ENCODE assay signal across 8 cellular contexts in the genomic region with DNA sequence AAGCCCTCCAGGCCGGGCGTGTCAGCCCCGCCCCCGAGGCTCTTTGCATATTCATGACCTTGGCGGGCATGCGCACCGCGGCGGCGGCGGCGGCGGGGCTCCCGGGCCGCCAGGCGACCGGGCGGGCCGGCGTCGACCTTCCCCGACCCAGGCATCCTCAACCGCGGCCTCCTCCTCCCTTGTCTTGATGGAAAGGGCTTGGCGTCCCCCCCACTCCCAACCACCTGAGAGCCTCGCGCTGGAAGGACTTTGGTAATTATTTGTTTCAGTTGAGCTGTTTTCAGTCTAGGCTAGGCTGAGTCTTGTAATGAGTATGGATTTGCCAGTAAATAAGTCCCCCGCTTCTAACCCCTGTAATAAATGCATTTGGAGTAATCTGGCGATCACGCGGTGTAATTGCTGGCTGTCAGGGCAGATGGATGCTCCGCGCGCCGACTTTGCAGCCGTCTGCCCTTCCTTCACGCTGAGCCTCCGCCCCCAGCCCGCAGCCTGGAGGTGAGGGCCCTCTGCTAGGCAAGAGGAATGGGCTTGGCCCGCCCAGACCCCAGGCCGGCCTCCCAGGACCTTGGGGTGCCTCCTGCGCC. TPM values are rescaled to one million over a fixed set of nuclear protein-coding genes. Genes with fewer than 3 reads are reported as not detected.
DNase-seq lines count a peak whose midpoint lies in the region; ATAC-seq, FAIRE-seq and TF ChIP-seq lines count a peak whose summit lies in the region.

No MANE protein-coding gene starts in this region.

- ATAC-seq in GM18867 (IDR thresholded peaks at IDR 0.05; ENCODE audit: unreplicated experiment), result peak; percentile 58

- H3K27ac ChIP-seq in cardiac muscle cell (no peak overlapping the region), uterus (no peak overlapping the region)

- H3K36me3 ChIP-seq in cardiac muscle cell (no peaks in the 10 kb centered on the region), uterus (no peaks in the 10 kb centered on the region)

- H3K4me1 ChIP-seq in cardiac muscle cell (ENCODE audit: low read depth) (peaks cover 6% of the 10 kb centered on the region), uterus (no peaks in the 10 kb centered on the region)

- no peak for TF ChIP-seq POLR2A in uterus (IDR thresholded peaks at IDR 0.05)

- H3K4me3 ChIP-seq in cardiac muscle cell, result peak overlapping the region; percentile 22
- H3K4me3 ChIP-seq in uterus, result peak overlapping the region; percentile 2 to 23

- intact Hi-C loops in uterus (cut with DNase I; ENCODE audit: low total_unique reads), result no loop called here

- H3K9me3 ChIP-seq in cardiac muscle cell (ENCODE audit: low read depth) (no peaks in the 10 kb centered on the region), uterus (no peaks in the 10 kb centered on the region)

- TF ChIP-seq CTCF in cardiac muscle cell (IDR thresholded peaks at IDR 0.05; ENCODE audit: low read depth, low read length) (no peak), uterus (IDR thresholded peaks at IDR 0.05) (no peak)

- H3K27me3 ChIP-seq in cardiac muscle cell, result no peaks in the 10 kb centered on the region
- no peaks in the 10 kb centered on the region for H3K27me3 ChIP-seq in uterus

- FAIRE-seq in RCC 7860 (lab: Jason Lieb, UNC), result no peak

- DNase-seq in NCI-H774 (lab: John Stamatoyannopoulos, UW) (peak; percentile 65), cardiac muscle cell (ENCODE audit: low read depth in 1 of 2, low spot score in 1 of 2) (peak; percentile 38 to 83), putamen (ENCODE audit: low spot score) (peak; percentile 68), uterus (peak in 1 of 2 donors; percentile 25), RCC 7860 (ENCODE audit: low spot score) (no peak), mesenteric fat pad (ENCODE audit: low spot score) (no peak)
- peak; percentile 25 for DNase-seq in activated effector memory CD4-positive, alpha-beta T cell treated with Interleukin-2 at 50 U/mL for 16 hours

RNA-seq across cellular contexts. Expression of a gene that starts 25.2 kb away (rescaled TPM):
- total RNA-seq in cardiac muscle cell (0.53 and 0.69 TPM in 2 replicates), uterus (1 to 10 TPM in 2 of 4 donors, under 1 TPM in 1, not detected in 1; 0.26 to 7.3 (median 1.9) TPM), mesenteric fat pad (not detected)
- polyA plus RNA-seq in cardiac muscle cell, result 0.92 and 2.9 TPM in 2 replicates

Comparison
In these comparisons a context has a peak if more than half of its experiments do, and no peak if none do; other contexts are left out.
1. DNase-seq: peak in NCI-H774 (single experiment), activated effector memory CD4-positive, alpha-beta T cell treated with Interleukin-2 at 50 U/mL for 16 hours (single experiment), cardiac muscle cell (2 of 2) and putamen (single experiment); none in RCC 7860 (single experiment) and mesenteric fat pad (single experiment).